In the genomic region with DNA sequence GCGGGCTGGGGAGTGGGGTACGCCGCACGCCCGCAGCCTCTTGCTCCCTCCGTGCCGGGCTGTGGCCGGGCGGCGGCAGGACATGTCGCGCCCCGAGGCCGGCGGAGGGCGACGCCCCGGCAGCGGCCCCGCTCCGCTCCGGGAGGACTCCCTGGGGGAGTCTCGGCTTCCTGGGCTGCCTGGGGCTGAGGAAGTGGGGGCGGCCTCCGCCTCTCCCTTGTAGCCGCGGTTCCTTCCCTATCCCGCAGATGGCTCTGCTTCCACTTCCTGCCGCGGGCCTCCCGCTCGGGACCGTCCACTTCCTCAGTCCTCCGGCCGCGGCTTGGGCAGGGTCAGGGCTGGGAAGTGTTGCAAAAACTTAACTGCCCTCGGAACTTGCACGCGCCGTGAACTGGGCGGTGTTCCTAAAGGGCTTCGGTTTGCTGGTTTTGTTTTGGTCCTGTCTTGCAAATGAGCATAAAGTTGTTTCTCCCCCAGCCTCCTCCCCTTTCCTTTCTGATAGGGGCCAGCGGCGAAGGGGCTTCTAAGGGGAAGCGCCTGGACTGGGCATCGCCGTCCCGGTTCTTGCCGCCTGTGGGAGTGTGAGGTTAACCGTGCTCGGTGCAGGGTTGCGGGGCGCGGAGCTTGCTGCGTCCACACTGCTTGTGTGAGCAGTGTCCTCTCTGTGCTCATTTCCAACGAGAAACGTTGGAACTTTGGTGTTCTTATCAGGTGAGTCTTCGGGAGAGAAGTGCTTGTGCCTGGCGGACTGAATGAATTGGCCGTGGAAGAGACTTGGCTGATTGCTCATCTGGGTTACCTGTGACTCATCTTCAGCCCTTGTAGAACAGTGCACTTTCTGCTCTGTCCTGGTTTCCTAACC, we compare ENCODE assay signal across 8 cellular contexts. TPM values are rescaled to one million over a fixed set of nuclear protein-coding genes. Genes with fewer than 3 reads are reported as not detected.
DNase-seq lines count a peak whose midpoint lies in the region; ATAC-seq and TF ChIP-seq lines count a peak whose summit lies in the region.

No MANE protein-coding gene starts in this region.

- peaks cover 27% of the 10 kb centered on the region for H3K27me3 ChIP-seq in cardiac muscle cell

- no peaks in the 10 kb centered on the region for H3K9me3 ChIP-seq in cardiac muscle cell (ENCODE audit: low read depth)

- ATAC-seq in GM19452 (IDR thresholded peaks at IDR 0.05; ENCODE audit: unreplicated experiment) (peak; percentile 30), HG03457 (IDR thresholded peaks at IDR 0.05; ENCODE audit: unreplicated experiment) (peak; percentile 23), omental fat pad (ENCODE audit: low FRiP score) (peak; percentile 75)

- H3K4me3 ChIP-seq in cardiac muscle cell = peak overlapping the region; percentile 65

- no peaks in the 10 kb centered on the region for H3K4me1 ChIP-seq in cardiac muscle cell (ENCODE audit: low read depth)

- peak; percentile 46 for TF ChIP-seq CTCF in cardiac muscle cell (IDR thresholded peaks at IDR 0.05; ENCODE audit: low read depth, low read length)
- no peak for TF ChIP-seq CTCF in omental fat pad (IDR thresholded peaks at IDR 0.05)

- DNase-seq in DMS79 (lab: John Stamatoyannopoulos, UW) (peak; percentile 32), RPMI8226 (peak; percentile 57), amniotic epithelial cell (ENCODE audit: low read depth) (peak; percentile 78), cardiac muscle cell (ENCODE audit: low read depth in 1 of 2, low spot score in 1 of 2) (peak; percentile 76 to 88), omental fat pad (ENCODE audit: low spot score) (no peak), NCI-H2107 treated with DMSO at 0.1 percent for 48 hours (lab: John Stamatoyannopoulos, UW; ENCODE audit: unreplicated experiment) (no peak)

- no peaks in the 10 kb centered on the region for H3K36me3 ChIP-seq in cardiac muscle cell

- H3K27ac ChIP-seq in cardiac muscle cell = peak overlapping the region; percentile 31

RNA-seq across cellular contexts. Expression of a gene that starts 0.6 kb away (rescaled TPM):
- 26.5 and 31.4 TPM in 2 replicates for total RNA-seq in cardiac muscle cell
- polyA plus RNA-seq in cardiac muscle cell = 39.0 and 50.8 TPM in 2 replicates
- 10 to 100 TPM; 41.5 to 74.2 (median 51.4) TPM for total RNA-seq in omental fat pad

RNA-seq across cellular contexts. Expression of a gene that starts 30.1 kb away (rescaled TPM):
- total RNA-seq in cardiac muscle cell = 32.9 and 43.4 TPM in 2 replicates
- 21.3 and 25.0 TPM in 2 replicates for polyA plus RNA-seq in cardiac muscle cell
- 10 to 100 TPM; 21.5 to 31.7 (median 25.1) TPM for total RNA-seq in omental fat pad

Comparison
In these comparisons a context has a peak if more than half of its experiments do, and no peak if none do; other contexts are left out.
1. DNase-seq: peak in DMS79 (single experiment), RPMI8226 (single experiment), amniotic epithelial cell (single experiment) and cardiac muscle cell (2 of 2); none in omental fat pad (single experiment) and NCI-H2107 treated with DMSO at 0.1 percent for 48 hours (single experiment).
2. ATAC-seq: peak in every context shown above with its lines; median percentile 75 in omental fat pad; 30 in GM19452; 23 in HG03457.